ENCODE assay signal across 1 cellular context in the genomic region with DNA sequence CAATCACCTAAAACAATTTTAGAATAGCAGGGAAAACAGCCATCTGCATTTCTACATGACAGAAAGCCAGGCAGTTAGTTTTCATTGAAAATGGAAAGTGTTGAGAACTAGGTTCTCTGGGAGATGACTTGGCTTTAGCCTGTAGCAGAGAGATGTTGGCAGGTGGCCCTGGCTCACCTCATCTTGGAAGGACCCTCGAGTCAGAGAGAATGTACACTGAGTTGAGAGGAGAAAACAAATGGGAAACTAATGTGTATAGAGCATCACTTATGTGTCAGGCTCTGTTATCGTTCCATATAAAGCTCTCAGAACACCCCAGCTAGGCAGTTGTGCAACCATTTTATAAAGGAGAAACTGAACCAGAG.
TF ChIP-seq lines count a peak whose summit lies in the region.

No MANE protein-coding gene starts in this region.

TF ChIP-seq in SK-N-SH, 30 proteins besides CTCF, POLR2A, EP300 and RAD21 (continued from another document):
- TF ChIP-seq, protein P1, sequence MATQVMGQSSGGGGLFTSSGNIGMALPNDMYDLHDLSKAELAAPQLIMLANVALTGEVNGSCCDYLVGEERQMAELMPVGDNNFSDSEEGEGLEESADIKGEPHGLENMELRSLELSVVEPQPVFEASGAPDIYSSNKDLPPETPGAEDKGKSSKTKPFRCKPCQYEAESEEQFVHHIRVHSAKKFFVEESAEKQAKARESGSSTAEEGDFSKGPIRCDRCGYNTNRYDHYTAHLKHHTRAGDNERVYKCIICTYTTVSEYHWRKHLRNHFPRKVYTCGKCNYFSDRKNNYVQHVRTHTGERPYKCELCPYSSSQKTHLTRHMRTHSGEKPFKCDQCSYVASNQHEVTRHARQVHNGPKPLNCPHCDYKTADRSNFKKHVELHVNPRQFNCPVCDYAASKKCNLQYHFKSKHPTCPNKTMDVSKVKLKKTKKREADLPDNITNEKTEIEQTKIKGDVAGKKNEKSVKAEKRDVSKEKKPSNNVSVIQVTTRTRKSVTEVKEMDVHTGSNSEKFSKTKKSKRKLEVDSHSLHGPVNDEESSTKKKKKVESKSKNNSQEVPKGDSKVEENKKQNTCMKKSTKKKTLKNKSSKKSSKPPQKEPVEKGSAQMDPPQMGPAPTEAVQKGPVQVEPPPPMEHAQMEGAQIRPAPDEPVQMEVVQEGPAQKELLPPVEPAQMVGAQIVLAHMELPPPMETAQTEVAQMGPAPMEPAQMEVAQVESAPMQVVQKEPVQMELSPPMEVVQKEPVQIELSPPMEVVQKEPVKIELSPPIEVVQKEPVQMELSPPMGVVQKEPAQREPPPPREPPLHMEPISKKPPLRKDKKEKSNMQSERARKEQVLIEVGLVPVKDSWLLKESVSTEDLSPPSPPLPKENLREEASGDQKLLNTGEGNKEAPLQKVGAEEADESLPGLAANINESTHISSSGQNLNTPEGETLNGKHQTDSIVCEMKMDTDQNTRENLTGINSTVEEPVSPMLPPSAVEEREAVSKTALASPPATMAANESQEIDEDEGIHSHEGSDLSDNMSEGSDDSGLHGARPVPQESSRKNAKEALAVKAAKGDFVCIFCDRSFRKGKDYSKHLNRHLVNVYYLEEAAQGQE (IDR thresholded peaks at IDR 0.05; ENCODE audit: low read depth, low read length): no peak
